Comparison of ENCODE assay signal across 14 cellular contexts in genomic region chr3:31639828-31640227, GRCh38.
"Had no signal": no experiment of that assay in that cellular context is flagged by ENCODE, and none has a peak within 500 bp of the region (broad histone marks: within the 10 kb centered on the region; RNA-seq: fewer than 3 reads in every experiment).

No MANE protein-coding gene starts in this region.

- H3K4me1 Mint-ChIP-seq: nephron progenitor cell had no signal

- H3K27ac Mint-ChIP-seq: activated CD8-positive, alpha-beta memory T cell treated with anti-CD3 and anti-CD28 coated beads, Interleukin-2, amount 10 ng/mL, durations not matched to agents 7 days and 5 days; activated naive CD8-positive, alpha-beta T cell treated with anti-CD3 and anti-CD28 coated beads, Interleukin-2, amount 10 ng/mL, durations not matched to agents 7 days and 5 days; nephron progenitor cell; stimulated activated naive CD8-positive, alpha-beta T cell treated with anti-CD3 and anti-CD28 coated beads, Interleukin-15, Interleukin-2, amounts not matched to agents 100 ng/mL and 50 ng/mL, for 24 hours; T-helper 1 cell treated with Interleukin-12 subunit alpha and Interleukin-12 subunit beta and Interleukin-4 antibody, amounts not matched to agents 30 μg/mL and 1 μg/mL, for 36 hours had no signal

- H3K4me3 Mint-ChIP-seq: activated CD8-positive, alpha-beta memory T cell treated with anti-CD3 and anti-CD28 coated beads, Interleukin-2, amount 10 ng/mL, durations not matched to agents 7 days and 5 days; activated naive CD8-positive, alpha-beta T cell treated with anti-CD3 and anti-CD28 coated beads, Interleukin-2, amount 10 ng/mL, durations not matched to agents 7 days and 5 days; activated T-cell treated with anti-CD3 and anti-CD28 coated beads, Interleukin-2, amount 50 U/mL, for 4 hours; nephron progenitor cell; stimulated activated naive CD8-positive, alpha-beta T cell treated with anti-CD3 and anti-CD28 coated beads, Interleukin-15, Interleukin-2, amounts not matched to agents 100 ng/mL and 50 ng/mL, for 24 hours; T-helper 1 cell treated with Interleukin-12 subunit alpha and Interleukin-12 subunit beta and Interleukin-4 antibody, amounts not matched to agents 30 μg/mL and 1 μg/mL, for 36 hours had no signal

- H3K27me3 Mint-ChIP-seq: activated CD8-positive, alpha-beta memory T cell treated with anti-CD3 and anti-CD28 coated beads, Interleukin-2, amount 10 ng/mL, durations not matched to agents 7 days and 5 days; activated naive CD8-positive, alpha-beta T cell treated with anti-CD3 and anti-CD28 coated beads, Interleukin-2, amount 10 ng/mL, durations not matched to agents 7 days and 5 days; stimulated activated naive CD8-positive, alpha-beta T cell treated with anti-CD3 and anti-CD28 coated beads, Interleukin-15, Interleukin-2, amounts not matched to agents 100 ng/mL and 50 ng/mL, for 24 hours had no signal

- ATAC-seq: activated CD8-positive, alpha-beta memory T cell treated with anti-CD3 and anti-CD28 coated beads, Interleukin-2, amount 10 ng/mL, durations not matched to agents 7 days and 5 days; activated T-cell treated with anti-CD3 and anti-CD28 coated beads, Interleukin-2, amount 50 U/mL, for 4 hours; left cardiac atrium; upper lobe of right lung had no signal

- H3K4me3 ChIP-seq: upper lobe of right lung had no signal

- DNase-seq: activated CD4-positive, alpha-beta T cell treated with anti-CD3 and anti-CD28 coated beads for 1 hour; activated CD4-positive, alpha-beta T cell treated with anti-CD3 and anti-CD28 coated beads, Interleukin-2, amount 50 U/mL, for 48 hours; activated CD8-positive, alpha-beta memory T cell treated with anti-CD3 and anti-CD28 coated beads, Interleukin-2, amount 10 ng/mL, durations not matched to agents 7 days and 5 days; activated gamma-delta T cell; activated naive CD8-positive, alpha-beta T cell treated with anti-CD3 and anti-CD28 coated beads, Interleukin-2, amount 10 ng/mL, durations not matched to agents 7 days and 5 days; activated T-cell treated with anti-CD3 and anti-CD28 coated beads, Interleukin-2, amount 50 U/mL, for 4 hours; anterior cingulate cortex; dermis blood vessel endothelial cell; left cardiac atrium; nephron progenitor cell; stimulated activated CD4-positive, alpha-beta T cell treated with anti-CD3 and anti-CD28 coated beads, Interleukin-2, amount 100 ng/mL, for 48 hours; upper lobe of right lung had no signal

- H3K9me3 Mint-ChIP-seq: T-helper 1 cell treated with Interleukin-12 subunit alpha and Interleukin-12 subunit beta and Interleukin-4 antibody, amounts not matched to agents 30 μg/mL and 1 μg/mL, for 36 hours had no signal

- H3K27me3 ChIP-seq: upper lobe of right lung had no signal

- H3K27ac ChIP-seq: upper lobe of right lung had no signal

- H3K9me3 ChIP-seq: upper lobe of right lung had no signal
